Comparison of ENCODE assay signal across 25 cellular contexts in the genomic region with DNA sequence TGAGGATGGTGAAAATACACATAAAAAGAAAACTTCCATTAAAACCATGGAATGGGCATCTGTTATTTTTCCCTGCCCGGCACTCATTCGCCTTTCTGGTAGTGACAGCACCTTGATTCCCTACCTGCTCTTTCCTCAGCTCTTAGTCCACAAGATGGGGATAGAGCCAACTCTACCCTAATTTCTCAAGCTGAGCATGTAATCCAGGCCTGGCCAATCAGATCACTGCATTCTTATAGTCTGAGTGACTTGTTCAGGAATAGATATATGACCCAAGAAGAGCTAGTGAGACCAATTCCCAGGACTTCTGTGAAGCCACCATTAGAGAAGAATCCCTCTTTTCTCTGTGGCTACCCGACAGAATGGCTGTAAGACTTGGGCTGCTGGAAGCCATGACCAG. TPM values are rescaled to one million over a fixed set of nuclear protein-coding genes. Genes with fewer than 3 reads are reported as not detected.
DNase-seq lines count a peak whose midpoint lies in the region; ATAC-seq, FAIRE-seq and TF ChIP-seq lines count a peak whose summit lies in the region.
"Had no signal": no experiment of that assay in that cellular context is flagged by ENCODE, and none has a peak within 500 bp of the region (broad histone marks: within the 10 kb centered on the region; RNA-seq: fewer than 3 reads in every experiment).

No MANE protein-coding gene starts in this region.

- TF ChIP-seq CTCF in DND-41 (IDR thresholded peaks at IDR 0.05; ENCODE audit: borderline replicate concordance, extremely low read depth, low read length, poor library complexity, severe bottlenecking) (no peak), GM12878 (IDR thresholded peaks at IDR 0.05 in 2 of 3, conservative IDR thresholded peaks at IDR 0.05 in 1 of 3; ENCODE audit: control insufficient read depth in 2 of 3, extremely low read depth in 1 of 3, insufficient read depth in 1 of 3, low read depth in 3 of 3, low read length in 3 of 3) (no peak), MM.1S (IDR thresholded peaks at IDR 0.05; ENCODE audit: low read length) (no peak)

- POLR2A ChIA-PET in GM12878 (lab: Charles Lee) = no interaction called here

- TF ChIP-seq EP300 in GM12878 (IDR thresholded peaks at IDR 0.05; ENCODE audit: borderline replicate concordance in 1 of 2, control insufficient read depth in 1 of 2, low read depth in 2 of 2, low read length in 2 of 2) = no peak

- TF ChIP-seq RAD21 in GM12878 (IDR thresholded peaks at IDR 0.05; ENCODE audit: insufficient read depth, low read depth, low read length) = 0 out of 2 replicates have a peak, but pooled peaks have one; percentile 6

- no TSS peak for BruUV-seq in GM12878 (replicated peaks; lab: Mats Ljungman, UMichigan)

- H3K27ac ChIP-seq in DND-41 (ENCODE audit: low read length) (peak overlapping the region; percentile 71), Karpas-422 (ENCODE audit: low read length) (no peak overlapping the region), GM12878 (ENCODE audit: control insufficient read depth, insufficient read depth) (no peak overlapping the region), MM.1S (ENCODE audit: low read length) (no peak overlapping the region)
- H3K27ac ChIP-seq: KMS-11 had no signal

- intact Hi-C loops in GM12878 (cut with micrococcal nuclease; ENCODE audit: unreplicated experiment) = loop anchor here (5.0 kb wide), 1 partner anchor 379 kb away; no protein-coding TSS in a partner anchor

- H2AFZ ChIP-seq in DND-41 (ENCODE audit: low read depth, low read length) (no peak overlapping the region), Karpas-422 (ENCODE audit: low read length) (no peak overlapping the region), GM12878 (ENCODE audit: control insufficient read depth, low read depth, low read length) (no peak overlapping the region), MM.1S (ENCODE audit: low read length) (no peak overlapping the region)

- H3K4me3 ChIP-seq in DND-41 (ENCODE audit: low read depth in 1 of 2, low read length in 2 of 2) (no peak overlapping the region), Karpas-422 (ENCODE audit: low read length) (no peak overlapping the region), GM12878 (no peak overlapping the region), MM.1S (ENCODE audit: low read length) (no peak overlapping the region)

- 66% methylated on average over 3 of the region's 3 CpGs for WGBS in GM12878 (ENCODE audit: insufficient coverage, insufficient replicate concordance, low lambda C conversion rate, missing lambda C conversion rate)

- H4K20me1 ChIP-seq in DND-41 (ENCODE audit: insufficient read depth, low read length) (no peaks in the 10 kb centered on the region), Karpas-422 (ENCODE audit: insufficient read depth, low read depth, low read length) (no peaks in the 10 kb centered on the region), GM12878 (ENCODE audit: control insufficient read depth, insufficient read depth) (no peaks in the 10 kb centered on the region), MM.1S (ENCODE audit: insufficient read depth, low read length) (no peaks in the 10 kb centered on the region)

- no peaks in the 10 kb centered on the region for H3K27me3 ChIP-seq in DND-41 (ENCODE audit: insufficient read depth, low read length, poor library complexity)
- no peaks in the 10 kb centered on the region for H3K27me3 ChIP-seq in Karpas-422 (ENCODE audit: low read length)
- H3K27me3 ChIP-seq in GM12878 (replicated peaks in 1 of 2; ENCODE audit: control insufficient read depth in 2 of 2, insufficient read depth in 2 of 2, low read length in 1 of 2) = no peaks in the 10 kb centered on the region
- H3K27me3 ChIP-seq in MM.1S (replicated peaks; ENCODE audit: insufficient read depth, low read length) = no peaks in the 10 kb centered on the region

- in situ Hi-C loops in GM12878 (cut with MboI) = no loop called here

- TF ChIP-seq POLR2A in GM12878 (IDR thresholded peaks at IDR 0.05; ENCODE audit: low read depth, low read length) = no peak

- H3K79me2 ChIP-seq in DND-41 (ENCODE audit: insufficient read depth, low read length) = no peaks in the 10 kb centered on the region
- no peaks in the 10 kb centered on the region for H3K79me2 ChIP-seq in Karpas-422 (ENCODE audit: low read length)
- no peaks in the 10 kb centered on the region for H3K79me2 ChIP-seq in GM12878 (ENCODE audit: control insufficient read depth, insufficient read depth, low read length)
- H3K79me2 ChIP-seq in MM.1S (ENCODE audit: low read length) = no peaks in the 10 kb centered on the region

- no peaks in the 10 kb centered on the region for H3K36me3 ChIP-seq in DND-41 (ENCODE audit: insufficient read depth, low read length)
- H3K36me3 ChIP-seq in Karpas-422 (ENCODE audit: insufficient read depth, low read length) = no peaks in the 10 kb centered on the region
- H3K36me3 ChIP-seq in GM12878 (ENCODE audit: control insufficient read depth in 2 of 2, insufficient read depth in 2 of 2, low read length in 1 of 2) = no peaks in the 10 kb centered on the region
- H3K36me3 ChIP-seq in MM.1S (replicated peaks; ENCODE audit: insufficient read depth, low read length) = no peaks in the 10 kb centered on the region

- H3K9me3 ChIP-seq in DND-41 (ENCODE audit: insufficient read depth, low read length, severe bottlenecking) (no peaks in the 10 kb centered on the region), Karpas-422 (ENCODE audit: low read length) (no peaks in the 10 kb centered on the region), GM12878 (replicated peaks; ENCODE audit: control insufficient read depth, insufficient read depth, low read length) (no peaks in the 10 kb centered on the region), MM.1S (replicated peaks; ENCODE audit: insufficient read depth, low read length) (no peaks in the 10 kb centered on the region)

- RAD21 ChIA-PET in GM12878 (lab: Charles Lee; ENCODE audit: unreplicated experiment) = interaction anchor here (1.6 kb wide), 1 partner anchor 238 kb away, joined by 3 read pairs; no protein-coding TSS in a partner anchor

- CTCF ChIA-PET in GM12878 (lab: Yijun Ruan, JAX) = interaction anchor here (0.9 to 3.6 kb wide), 7 partner anchors 8 to 380 kb away, joined by 3 to 17 read pairs (median 3); partner anchors contain the start of gene YTHDC2

- H3K9me2 ChIP-seq in Karpas-422 (replicated peaks; ENCODE audit: insufficient read depth, low read length) = no peaks in the 10 kb centered on the region
- H3K9me2 ChIP-seq in MM.1S (replicated peaks; ENCODE audit: insufficient read depth, low read length) = no peaks in the 10 kb centered on the region

- H3K4me1 ChIP-seq in DND-41 (ENCODE audit: insufficient read depth, low read length) (peaks cover 65% of the 10 kb centered on the region), Karpas-422 (ENCODE audit: low read length) (peaks cover 4% of the 10 kb centered on the region), GM12878 (ENCODE audit: control insufficient read depth, insufficient read depth, low read length) (no peaks in the 10 kb centered on the region), MM.1S (ENCODE audit: low read length) (peaks cover 18% of the 10 kb centered on the region)

- H3K4me2 ChIP-seq in DND-41 (ENCODE audit: insufficient read depth, low read length) = no peak overlapping the region
- H3K4me2 ChIP-seq in Karpas-422 (ENCODE audit: low read depth, low read length, poor library complexity, severe bottlenecking) = no peak overlapping the region
- H3K4me2 ChIP-seq in GM12878 (ENCODE audit: control insufficient read depth, insufficient read depth) = no peak overlapping the region
- H3K4me2 ChIP-seq in MM.1S (ENCODE audit: low read depth, low read length) = no peak overlapping the region
- H3K4me2 ChIP-seq: KMS-11 had no signal

- H3K9ac ChIP-seq in DND-41 (ENCODE audit: low read depth, low read length) = no peak overlapping the region
- no peak overlapping the region for H3K9ac ChIP-seq in Karpas-422 (ENCODE audit: low read length)
- no peak overlapping the region for H3K9ac ChIP-seq in GM12878 (ENCODE audit: control insufficient read depth, insufficient read depth, low read length)
- no peak overlapping the region for H3K9ac ChIP-seq in MM.1S (ENCODE audit: low read length)
- H3K9ac ChIP-seq: KMS-11 had no signal

- peaks cover 9% of the 10 kb centered on the region for H3F3A ChIP-seq in MM.1S (ENCODE audit: insufficient read depth, low read length)

- DNase-seq in DND-41 (no peak), Karpas-422 (peak; percentile 44), GM12878 (ENCODE audit: low read depth, low spot score) (no peak), iPS-NIHi11 (ENCODE audit: low spot score) (peak; percentile 10), MM.1S (no peak), DMS53 (lab: John Stamatoyannopoulos, UW) (no peak)
- DNase-seq: C1 segment of cervical spinal cord; CD4-positive, alpha-beta memory T cell; COR-L47; DMS79; H9; HFFc6; NCI-H1092; NCI-H1417 treated with DMSO at 0.1 percent for 48 hours; NCI-H1694 treated with DMSO at 0.1 percent for 48 hours; NCI-H2227 treated with DMSO at 0.1 percent for 48 hours; NCI-H69 had no signal

- no peak for FAIRE-seq in GM12878 (lab: Jason Lieb, UNC)
- FAIRE-seq: A204.1, GM19239 had no signal

- ATAC-seq in DND-41 (ENCODE audit: insufficient read depth, low read depth) (no peak), GM12878 (no peak), HG02623 (IDR thresholded peaks at IDR 0.05; ENCODE audit: unreplicated experiment) (no peak), GM21360 (IDR thresholded peaks at IDR 0.05; ENCODE audit: unreplicated experiment) (no peak)

- SMC1A ChIA-PET in GM12878 (lab: Charles Lee; ENCODE audit: uncharacterized antibody, unreplicated experiment) = interaction anchor here (1.0 to 1.1 kb wide), 2 partner anchors 10 to 229 kb away, joined by 5 read pairs; no protein-coding TSS in a partner anchor

TF ChIP-seq in GM12878, 131 proteins besides CTCF, POLR2A, EP300 and RAD21 (continues in another document):
- no peak for TF ChIP-seq BHLHE40 (IDR thresholded peaks at IDR 0.05; ENCODE audit: borderline replicate concordance in 1 of 2, low read depth in 2 of 2, low read length in 1 of 2)
- TF ChIP-seq YBX1 (IDR thresholded peaks at IDR 0.05) = no peak

RNA-seq across cellular contexts. Expression of gene TSSK1B, which starts 58.1 kb away (rescaled TPM):
- total RNA-seq in Karpas-422 (2014; rRNA removed; shearing (Covaris generic); ENCODE audit: low replicate concordance) = not detected in 2 replicates
- not detected in 2 replicates for total RNA-seq in GM12878 (2013; cell fraction: nucleolus; rRNA removed)
- total RNA-seq in GM12878 (2014; rRNA removed) (not detected in 2 replicates), GM12878 (2014; rRNA removed; fragmentation: Illumina TruSeq; extraction: Trizol) (not detected in 2 replicates), GM12878 (2021) (not detected in 2 replicates)
- not detected for polyA plus RNA-seq in GM12878 (2011; ENCODE audit: low read depth)
- polyA plus RNA-seq in GM12878 (2011; rRNA removed) (not detected in 2 replicates), GM12878 (2014; fragmentation: Illumina TruSeq; extraction: Trizol) (not detected in 2 replicates), GM12878 (2014; fragmentation: Nextera tagmentation; extraction: Ambion mirVana) (not detected), GM12878 (2014; rRNA removed) (not detected in 2 replicates), GM12878 (2016; fragmentation: Nextera tagmentation; extraction: Ambion mirVana) (not detected)
- polyA plus RNA-seq in GM12878 (2011; cell fraction: cytosol; rRNA removed) = not detected in 2 replicates
- not detected in 2 replicates for polyA plus RNA-seq in GM12878 (2011; cell fraction: nucleus; rRNA removed)
- polyA plus RNA-seq in GM12878 (2012) = not detected in 2 replicates
- not detected in 2 replicates for polyA minus RNA-seq in GM12878 (2011; rRNA and poly(A)+ RNA removed)
- polyA minus RNA-seq in GM12878 (2011; cell fraction: cytosol; rRNA and poly(A)+ RNA removed) = not detected in 2 replicates
- not detected in 2 replicates for polyA minus RNA-seq in GM12878 (2011; cell fraction: nucleus; rRNA and poly(A)+ RNA removed)
- total RNA-seq: CD4-positive, alpha-beta memory T cell; HFFc6; NCI-H460 had no signal
- polyA plus RNA-seq: AG04450; CD4-positive, alpha-beta memory T cell; IgD-negative memory B cell had no signal

Comparison
In these comparisons a context has a peak if more than half of its experiments do, and no peak if none do; other contexts are left out.
1. DNase-seq: peak in Karpas-422 (single experiment) and iPS-NIHi11 (single experiment); none in DND-41 (single experiment), GM12878 (single experiment), MM.1S (single experiment) and DMS53 (single experiment).